1 cellular context compared by ENCODE assay signal in the genomic region with DNA sequence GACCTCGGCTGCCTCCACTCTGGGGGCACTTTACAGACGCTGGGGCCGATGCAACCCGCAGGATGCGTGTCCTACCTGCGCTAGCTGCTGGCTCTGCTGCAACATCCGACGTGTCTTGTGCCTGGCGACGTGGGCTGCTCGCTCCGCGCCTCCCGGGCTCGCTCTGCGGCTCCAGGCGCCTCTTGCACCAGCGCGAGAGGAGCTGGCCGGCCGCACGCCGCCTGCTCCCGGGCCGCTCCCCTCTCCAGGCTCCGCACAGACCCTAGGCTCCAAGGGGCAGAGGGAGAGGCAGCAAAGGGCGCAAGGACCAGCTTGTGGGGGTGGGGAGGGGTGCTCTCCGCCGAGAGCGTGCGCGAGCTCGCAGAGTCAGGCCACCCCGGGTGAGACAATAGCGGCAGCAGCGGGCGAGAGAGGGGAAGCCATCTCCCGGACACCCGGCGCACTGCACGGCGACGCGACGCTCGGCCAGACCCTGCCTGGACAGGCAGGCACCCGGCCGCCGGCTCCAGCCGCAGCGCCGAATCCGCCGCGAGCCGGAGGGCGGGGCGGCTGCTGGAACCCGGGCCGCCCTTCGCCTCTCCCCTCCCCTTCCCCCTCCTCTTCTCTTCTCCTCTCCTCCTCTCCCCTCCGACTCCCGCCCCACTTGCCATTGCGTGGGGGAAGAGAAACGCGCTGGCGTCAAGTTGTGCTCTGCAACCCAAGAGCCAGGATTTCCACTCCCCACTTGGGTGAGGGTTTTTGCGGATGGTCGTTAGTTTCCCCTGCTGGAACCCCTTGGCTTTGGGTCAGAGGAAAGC.
TF ChIP-seq lines count a peak whose summit lies in the region.

A gene with protein sequence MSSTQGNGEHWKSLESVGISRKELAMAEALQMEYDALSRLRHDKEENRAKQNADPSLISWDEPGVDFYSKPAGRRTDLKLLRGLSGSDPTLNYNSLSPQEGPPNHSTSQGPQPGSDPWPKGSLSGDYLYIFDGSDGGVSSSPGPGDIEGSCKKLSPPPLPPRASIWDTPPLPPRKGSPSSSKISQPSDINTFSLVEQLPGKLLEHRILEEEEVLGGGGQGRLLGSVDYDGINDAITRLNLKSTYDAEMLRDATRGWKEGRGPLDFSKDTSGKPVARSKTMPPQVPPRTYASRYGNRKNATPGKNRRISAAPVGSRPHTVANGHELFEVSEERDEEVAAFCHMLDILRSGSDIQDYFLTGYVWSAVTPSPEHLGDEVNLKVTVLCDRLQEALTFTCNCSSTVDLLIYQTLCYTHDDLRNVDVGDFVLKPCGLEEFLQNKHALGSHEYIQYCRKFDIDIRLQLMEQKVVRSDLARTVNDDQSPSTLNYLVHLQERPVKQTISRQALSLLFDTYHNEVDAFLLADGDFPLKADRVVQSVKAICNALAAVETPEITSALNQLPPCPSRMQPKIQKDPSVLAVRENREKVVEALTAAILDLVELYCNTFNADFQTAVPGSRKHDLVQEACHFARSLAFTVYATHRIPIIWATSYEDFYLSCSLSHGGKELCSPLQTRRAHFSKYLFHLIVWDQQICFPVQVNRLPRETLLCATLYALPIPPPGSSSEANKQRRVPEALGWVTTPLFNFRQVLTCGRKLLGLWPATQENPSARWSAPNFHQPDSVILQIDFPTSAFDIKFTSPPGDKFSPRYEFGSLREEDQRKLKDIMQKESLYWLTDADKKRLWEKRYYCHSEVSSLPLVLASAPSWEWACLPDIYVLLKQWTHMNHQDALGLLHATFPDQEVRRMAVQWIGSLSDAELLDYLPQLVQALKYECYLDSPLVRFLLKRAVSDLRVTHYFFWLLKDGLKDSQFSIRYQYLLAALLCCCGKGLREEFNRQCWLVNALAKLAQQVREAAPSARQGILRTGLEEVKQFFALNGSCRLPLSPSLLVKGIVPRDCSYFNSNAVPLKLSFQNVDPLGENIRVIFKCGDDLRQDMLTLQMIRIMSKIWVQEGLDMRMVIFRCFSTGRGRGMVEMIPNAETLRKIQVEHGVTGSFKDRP (N-terminal part only) (minus strand): TSS at position 525 of the 797 bp plus-strand sequence. CDS start 25,003 bp downstream, outside the sequence.

TF ChIP-seq in H1, 55 proteins besides CTCF, POLR2A, EP300 and RAD21:
- peak; percentile 87 for TF ChIP-seq KDM4A (IDR thresholded peaks at IDR 0.05; ENCODE audit: low read depth, low read length, severe bottlenecking)
- TF ChIP-seq GABPA (IDR thresholded peaks at IDR 0.05; ENCODE audit: borderline replicate concordance, insufficient read depth, low read length) = 0 out of 2 replicates have a peak, but pooled peaks have one; percentile 41
- TF ChIP-seq HDAC2 (IDR thresholded peaks at IDR 0.05; ENCODE audit: borderline replicate concordance in 1 of 2, low read depth in 2 of 2, low read length in 2 of 2) = peak in 1 of 2 experiments; percentile 24; a peak in 1 of 4 replicates
- TF ChIP-seq ASH2L (IDR thresholded peaks at IDR 0.05; ENCODE audit: low read length) = peak; percentile 94
- TF ChIP-seq, protein P1, sequence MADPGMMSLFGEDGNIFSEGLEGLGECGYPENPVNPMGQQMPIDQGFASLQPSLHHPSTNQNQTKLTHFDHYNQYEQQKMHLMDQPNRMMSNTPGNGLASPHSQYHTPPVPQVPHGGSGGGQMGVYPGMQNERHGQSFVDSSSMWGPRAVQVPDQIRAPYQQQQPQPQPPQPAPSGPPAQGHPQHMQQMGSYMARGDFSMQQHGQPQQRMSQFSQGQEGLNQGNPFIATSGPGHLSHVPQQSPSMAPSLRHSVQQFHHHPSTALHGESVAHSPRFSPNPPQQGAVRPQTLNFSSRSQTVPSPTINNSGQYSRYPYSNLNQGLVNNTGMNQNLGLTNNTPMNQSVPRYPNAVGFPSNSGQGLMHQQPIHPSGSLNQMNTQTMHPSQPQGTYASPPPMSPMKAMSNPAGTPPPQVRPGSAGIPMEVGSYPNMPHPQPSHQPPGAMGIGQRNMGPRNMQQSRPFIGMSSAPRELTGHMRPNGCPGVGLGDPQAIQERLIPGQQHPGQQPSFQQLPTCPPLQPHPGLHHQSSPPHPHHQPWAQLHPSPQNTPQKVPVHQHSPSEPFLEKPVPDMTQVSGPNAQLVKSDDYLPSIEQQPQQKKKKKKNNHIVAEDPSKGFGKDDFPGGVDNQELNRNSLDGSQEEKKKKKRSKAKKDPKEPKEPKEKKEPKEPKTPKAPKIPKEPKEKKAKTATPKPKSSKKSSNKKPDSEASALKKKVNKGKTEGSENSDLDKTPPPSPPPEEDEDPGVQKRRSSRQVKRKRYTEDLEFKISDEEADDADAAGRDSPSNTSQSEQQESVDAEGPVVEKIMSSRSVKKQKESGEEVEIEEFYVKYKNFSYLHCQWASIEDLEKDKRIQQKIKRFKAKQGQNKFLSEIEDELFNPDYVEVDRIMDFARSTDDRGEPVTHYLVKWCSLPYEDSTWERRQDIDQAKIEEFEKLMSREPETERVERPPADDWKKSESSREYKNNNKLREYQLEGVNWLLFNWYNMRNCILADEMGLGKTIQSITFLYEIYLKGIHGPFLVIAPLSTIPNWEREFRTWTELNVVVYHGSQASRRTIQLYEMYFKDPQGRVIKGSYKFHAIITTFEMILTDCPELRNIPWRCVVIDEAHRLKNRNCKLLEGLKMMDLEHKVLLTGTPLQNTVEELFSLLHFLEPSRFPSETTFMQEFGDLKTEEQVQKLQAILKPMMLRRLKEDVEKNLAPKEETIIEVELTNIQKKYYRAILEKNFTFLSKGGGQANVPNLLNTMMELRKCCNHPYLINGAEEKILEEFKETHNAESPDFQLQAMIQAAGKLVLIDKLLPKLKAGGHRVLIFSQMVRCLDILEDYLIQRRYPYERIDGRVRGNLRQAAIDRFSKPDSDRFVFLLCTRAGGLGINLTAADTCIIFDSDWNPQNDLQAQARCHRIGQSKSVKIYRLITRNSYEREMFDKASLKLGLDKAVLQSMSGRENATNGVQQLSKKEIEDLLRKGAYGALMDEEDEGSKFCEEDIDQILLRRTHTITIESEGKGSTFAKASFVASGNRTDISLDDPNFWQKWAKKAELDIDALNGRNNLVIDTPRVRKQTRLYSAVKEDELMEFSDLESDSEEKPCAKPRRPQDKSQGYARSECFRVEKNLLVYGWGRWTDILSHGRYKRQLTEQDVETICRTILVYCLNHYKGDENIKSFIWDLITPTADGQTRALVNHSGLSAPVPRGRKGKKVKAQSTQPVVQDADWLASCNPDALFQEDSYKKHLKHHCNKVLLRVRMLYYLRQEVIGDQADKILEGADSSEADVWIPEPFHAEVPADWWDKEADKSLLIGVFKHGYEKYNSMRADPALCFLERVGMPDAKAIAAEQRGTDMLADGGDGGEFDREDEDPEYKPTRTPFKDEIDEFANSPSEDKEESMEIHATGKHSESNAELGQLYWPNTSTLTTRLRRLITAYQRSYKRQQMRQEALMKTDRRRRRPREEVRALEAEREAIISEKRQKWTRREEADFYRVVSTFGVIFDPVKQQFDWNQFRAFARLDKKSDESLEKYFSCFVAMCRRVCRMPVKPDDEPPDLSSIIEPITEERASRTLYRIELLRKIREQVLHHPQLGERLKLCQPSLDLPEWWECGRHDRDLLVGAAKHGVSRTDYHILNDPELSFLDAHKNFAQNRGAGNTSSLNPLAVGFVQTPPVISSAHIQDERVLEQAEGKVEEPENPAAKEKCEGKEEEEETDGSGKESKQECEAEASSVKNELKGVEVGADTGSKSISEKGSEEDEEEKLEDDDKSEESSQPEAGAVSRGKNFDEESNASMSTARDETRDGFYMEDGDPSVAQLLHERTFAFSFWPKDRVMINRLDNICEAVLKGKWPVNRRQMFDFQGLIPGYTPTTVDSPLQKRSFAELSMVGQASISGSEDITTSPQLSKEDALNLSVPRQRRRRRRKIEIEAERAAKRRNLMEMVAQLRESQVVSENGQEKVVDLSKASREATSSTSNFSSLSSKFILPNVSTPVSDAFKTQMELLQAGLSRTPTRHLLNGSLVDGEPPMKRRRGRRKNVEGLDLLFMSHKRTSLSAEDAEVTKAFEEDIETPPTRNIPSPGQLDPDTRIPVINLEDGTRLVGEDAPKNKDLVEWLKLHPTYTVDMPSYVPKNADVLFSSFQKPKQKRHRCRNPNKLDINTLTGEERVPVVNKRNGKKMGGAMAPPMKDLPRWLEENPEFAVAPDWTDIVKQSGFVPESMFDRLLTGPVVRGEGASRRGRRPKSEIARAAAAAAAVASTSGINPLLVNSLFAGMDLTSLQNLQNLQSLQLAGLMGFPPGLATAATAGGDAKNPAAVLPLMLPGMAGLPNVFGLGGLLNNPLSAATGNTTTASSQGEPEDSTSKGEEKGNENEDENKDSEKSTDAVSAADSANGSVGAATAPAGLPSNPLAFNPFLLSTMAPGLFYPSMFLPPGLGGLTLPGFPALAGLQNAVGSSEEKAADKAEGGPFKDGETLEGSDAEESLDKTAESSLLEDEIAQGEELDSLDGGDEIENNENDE (IDR thresholded peaks at IDR 0.05; ENCODE audit: insufficient replicate concordance, low read length) = peak; percentile 98
- no peak for TF ChIP-seq SIRT6 (IDR thresholded peaks at IDR 0.05; ENCODE audit: low read length)
- no peak for TF ChIP-seq HDAC6 (IDR thresholded peaks at IDR 0.05; ENCODE audit: low read depth, low read length)
- TF ChIP-seq CHD1 (IDR thresholded peaks at IDR 0.05; ENCODE audit: low read depth, low read length) = no peak
- no peak for TF ChIP-seq GTF2F1 (IDR thresholded peaks at IDR 0.05; ENCODE audit: borderline replicate concordance, low read depth, low read length)
- TF ChIP-seq EGR1 (IDR thresholded peaks at IDR 0.05; ENCODE audit: borderline replicate concordance, low read depth, low read length) = 0 out of 2 replicates have a peak, but pooled peaks have one; percentile 13
- peak; percentile 96 for TF ChIP-seq RBBP5 (IDR thresholded peaks at IDR 0.05; ENCODE audit: borderline replicate concordance, low read depth, low read length)
- TF ChIP-seq SUZ12 (IDR thresholded peaks at IDR 0.05; ENCODE audit: low read length) = peak; percentile 44; the same call in 1 of the 2 replicates
- peak; percentile 37 for TF ChIP-seq NANOG (IDR thresholded peaks at IDR 0.05; ENCODE audit: insufficient read depth, low read depth, low read length, poor library complexity, severe bottlenecking)
- TF ChIP-seq, protein P2, sequence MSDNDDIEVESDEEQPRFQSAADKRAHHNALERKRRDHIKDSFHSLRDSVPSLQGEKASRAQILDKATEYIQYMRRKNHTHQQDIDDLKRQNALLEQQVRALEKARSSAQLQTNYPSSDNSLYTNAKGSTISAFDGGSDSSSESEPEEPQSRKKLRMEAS (IDR thresholded peaks at IDR 0.05) = peak; percentile 72
- TF ChIP-seq EZH2 (IDR thresholded peaks at IDR 0.05; ENCODE audit: low read depth, low read length, severe bottlenecking) = peak; percentile 23
- TF ChIP-seq TAF7 (optimal IDR thresholded peaks at IDR 0.05; ENCODE audit: borderline replicate concordance, low read depth, low read length) = peak; percentile 39
- no peak for TF ChIP-seq MAFK (IDR thresholded peaks at IDR 0.05; ENCODE audit: low read depth, low read length)
- TF ChIP-seq SRF (IDR thresholded peaks at IDR 0.05; ENCODE audit: low read depth, low read length) = peak; percentile 15; the same call in 1 of the 2 replicates
- peak; percentile 16; the same call in 1 of the 2 replicates for TF ChIP-seq PHF8 (conservative IDR thresholded peaks at IDR 0.05; ENCODE audit: low read depth, low read length)
- peak in 1 of 2 experiments; percentile 63; a peak in 2 of 4 replicates for TF ChIP-seq SIN3A (conservative IDR thresholded peaks at IDR 0.05 in 1 of 2, IDR thresholded peaks at IDR 0.05 in 1 of 2; ENCODE audit: low read depth in 1 of 2, low read length in 2 of 2)
- peak; percentile 48 for TF ChIP-seq YY1 (IDR thresholded peaks at IDR 0.05; ENCODE audit: low read depth, low read length)
- peak; percentile 82; the same call in 1 of the 2 replicates for TF ChIP-seq POLR2AphosphoS5 (IDR thresholded peaks at IDR 0.05; ENCODE audit: low read depth, low read length)
- TF ChIP-seq TAF1 (IDR thresholded peaks at IDR 0.05; ENCODE audit: low read depth, low read length) = peak; percentile 79
- TF ChIP-seq, protein P3, sequence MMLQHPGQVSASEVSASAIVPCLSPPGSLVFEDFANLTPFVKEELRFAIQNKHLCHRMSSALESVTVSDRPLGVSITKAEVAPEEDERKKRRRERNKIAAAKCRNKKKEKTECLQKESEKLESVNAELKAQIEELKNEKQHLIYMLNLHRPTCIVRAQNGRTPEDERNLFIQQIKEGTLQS (IDR thresholded peaks at IDR 0.05; ENCODE audit: insufficient read depth, low read depth, low read length) = no peak
- TF ChIP-seq TBP (IDR thresholded peaks at IDR 0.05; ENCODE audit: low read depth, low read length) = peak; percentile 60; the same call in 1 of the 2 replicates
- no peak for TF ChIP-seq KDM5A (IDR thresholded peaks at IDR 0.05; ENCODE audit: low read length)
- TF ChIP-seq CREB1 (IDR thresholded peaks at IDR 0.05) = peak; percentile 75
- TF ChIP-seq SIX5 (IDR thresholded peaks at IDR 0.05; ENCODE audit: low read depth, low read length) = no peak
- no peak for TF ChIP-seq BRCA1 (IDR thresholded peaks at IDR 0.05; ENCODE audit: low read depth, low read length)
- TF ChIP-seq CTBP2 (IDR thresholded peaks at IDR 0.05; ENCODE audit: borderline replicate concordance, insufficient read depth, insufficient read length, low read length) = no peak
